13 cellular contexts compared by ENCODE assay signal in the genomic region with DNA sequence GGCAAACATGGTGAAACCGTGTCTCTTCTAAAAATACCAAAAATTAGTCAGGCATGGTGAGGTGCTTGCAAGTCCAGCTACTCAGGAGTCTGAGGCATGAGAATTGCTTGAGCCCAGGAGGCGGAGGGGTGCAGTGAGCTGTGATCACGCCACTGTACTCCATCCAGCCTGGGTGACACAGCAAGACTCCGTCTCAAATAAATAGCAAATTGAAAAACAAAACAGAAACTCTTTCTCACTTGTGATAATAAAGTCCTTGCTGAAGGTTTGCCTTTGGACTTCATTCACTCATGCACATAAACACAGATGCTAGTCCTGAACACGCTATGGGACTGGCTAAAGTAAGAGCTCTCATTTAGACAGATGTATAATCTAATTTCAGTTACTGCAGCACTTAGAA. TPM values are rescaled to one million over a fixed set of nuclear protein-coding genes. Genes with fewer than 3 reads are reported as not detected.
DNase-seq lines count a peak whose midpoint lies in the region; ATAC-seq, FAIRE-seq and TF ChIP-seq lines count a peak whose summit lies in the region.
"Had no signal": no experiment of that assay in that cellular context is flagged by ENCODE, and none has a peak within 500 bp of the region (broad histone marks: within the 10 kb centered on the region; RNA-seq: fewer than 3 reads in every experiment).

No MANE protein-coding gene starts in this region.

- H2BK5ac ChIP-seq in H1 (ENCODE audit: low read depth, low read length), result no peak overlapping the region

- POLR2A ChIA-PET in H1 (lab: Charles Lee; ENCODE audit: partially characterized antibody), result interaction anchor here (0.6 kb wide), 1 partner anchor 8 kb away, joined by 3 read pairs; no protein-coding TSS in a partner anchor

- no peak overlapping the region for H3K14ac ChIP-seq in H1 (ENCODE audit: insufficient read length)

- H3K9ac ChIP-seq in H1 (replicated peaks in 1 of 4; ENCODE audit: extremely low read depth in 1 of 4, low read depth in 3 of 4, low read length in 3 of 4), result no peak overlapping the region
- no peak overlapping the region for H3K9ac ChIP-seq in GM23248
- H3K9ac ChIP-seq: BLaER1 treated with 17β-estradiol and CSF1 and Interleukin-3, amounts not matched to agents 10 nM and 100 nM had no signal

- H2BK120ac ChIP-seq in H1 (replicated peaks; ENCODE audit: low read depth, low read length), result no peak overlapping the region

- no peak overlapping the region for H2BK12ac ChIP-seq in H1 (ENCODE audit: low read depth, low read length)

- H3K27me3 ChIP-seq in H1 (replicated peaks in 1 of 4; ENCODE audit: control insufficient read depth in 3 of 4, extremely low read depth in 1 of 4, insufficient read depth in 3 of 4, low read length in 3 of 4) (no peaks in the 10 kb centered on the region), GM23248 (replicated peaks; ENCODE audit: insufficient read depth) (0 out of 2 replicates have a peak, but pooled peaks cover 3% of the 10 kb centered on the region)
- H3K27me3 ChIP-seq: BLaER1 treated with 17β-estradiol and CSF1 and Interleukin-3, amounts not matched to agents 10 nM and 100 nM; brain microvascular endothelial cell had no signal

- H3K27ac ChIP-seq in H1 (ENCODE audit: low read depth, low read length) (no peak overlapping the region), coronary artery (no peak overlapping the region), GM23248 (no peak overlapping the region)
- H3K27ac ChIP-seq: BLaER1 treated with 17β-estradiol and CSF1 and Interleukin-3, amounts not matched to agents 10 nM and 100 nM; brain microvascular endothelial cell; left ventricle myocardium inferior had no signal

- H3K36me3 ChIP-seq in H1 (ENCODE audit: control insufficient read depth in 2 of 4, insufficient read depth in 4 of 4, low read length in 3 of 4) (no peaks in the 10 kb centered on the region; a peak in 1 of 8 replicates), GM23248 (ENCODE audit: low read depth) (no peaks in the 10 kb centered on the region)
- H3K36me3 ChIP-seq: BLaER1 treated with 17β-estradiol and CSF1 and Interleukin-3, amounts not matched to agents 10 nM and 100 nM; brain microvascular endothelial cell; left ventricle myocardium inferior had no signal

- H2BK15ac ChIP-seq in H1 (ENCODE audit: low read length), result peak overlapping the region; percentile 49; the same call in 1 of the 2 replicates

- H3K79me2 ChIP-seq in H1 (ENCODE audit: control insufficient read depth in 1 of 2, insufficient read depth in 2 of 2, low read length in 2 of 2) (no peaks in the 10 kb centered on the region), GM23248 (ENCODE audit: insufficient read depth) (no peaks in the 10 kb centered on the region)

- peaks cover 7% of the 10 kb centered on the region; the same call in 1 of the 2 replicates for H3F3A ChIP-seq in GM23248 (ENCODE audit: insufficient read depth)

- no peaks in the 10 kb centered on the region; the same call in 1 of the 2 replicates for H3K23me2 ChIP-seq in H1 (ENCODE audit: low read depth, low read length)

- no peak overlapping the region for H3K23ac ChIP-seq in H1 (ENCODE audit: insufficient read length)

- H3K4ac ChIP-seq in H1 (replicated peaks; ENCODE audit: insufficient read length, low read depth, low read length), result no peak overlapping the region

- WGBS in H1 (ENCODE audit: extremely low coverage in 1 of 2, insufficient coverage in 1 of 2, insufficient read length in 1 of 2, insufficient replicate concordance in 2 of 2, low coverage in 1 of 2, low lambda C conversion rate in 2 of 2, missing lambda C conversion rate in 1 of 2), 2 experiments, result 91% methylated on average over 5 of the region's 5 CpGs; no CpG with 5 or more reads in 1 of the 2 experiments
- WGBS in GM23248 (ENCODE audit: low coverage in 1 of 2, low lambda C conversion rate in 2 of 2, missing lambda C conversion rate in 2 of 2), 2 experiments, result 74 to 78% methylated on average over 5 of the region's 5 CpGs

- H2AFZ ChIP-seq in H1 (ENCODE audit: low read length), result no peak overlapping the region
- H2AFZ ChIP-seq in GM23248, result no peak overlapping the region

- H3K4me2 ChIP-seq in H1 (ENCODE audit: insufficient read depth in 1 of 2, low read depth in 2 of 2, low read length in 2 of 2) (no peak overlapping the region), GM23248 (ENCODE audit: unreplicated experiment) (no peak overlapping the region)
- H3K4me2 ChIP-seq: BLaER1 treated with 17β-estradiol and CSF1 and Interleukin-3, amounts not matched to agents 10 nM and 100 nM had no signal

- no peak overlapping the region for H4K5ac ChIP-seq in H1 (ENCODE audit: insufficient read length, low read depth, low read length)

- H4K20me1 ChIP-seq in H1 (replicated peaks in 1 of 2; ENCODE audit: control insufficient read depth in 1 of 2, insufficient read depth in 2 of 2, low read length in 2 of 2), result no peaks in the 10 kb centered on the region
- no peaks in the 10 kb centered on the region for H4K20me1 ChIP-seq in GM23248 (ENCODE audit: insufficient read depth)
- H4K20me1 ChIP-seq: BLaER1 treated with 17β-estradiol and CSF1 and Interleukin-3, amounts not matched to agents 10 nM and 100 nM had no signal

- no peaks in the 10 kb centered on the region for H3K9me2 ChIP-seq in GM23248 (ENCODE audit: insufficient read depth)

- in situ Hi-C loops in GM23248 (cut with MboI), result no loop called here

- no peak overlapping the region for H2AK5ac ChIP-seq in H1 (ENCODE audit: low read depth, low read length)

- no peak overlapping the region for H3K56ac ChIP-seq in H1 (replicated peaks; ENCODE audit: insufficient read length, low read depth, low read length)

- TF ChIP-seq RAD21 in H1 (IDR thresholded peaks at IDR 0.05 in 1 of 2, conservative IDR thresholded peaks at IDR 0.05 in 1 of 2; ENCODE audit: low read depth in 2 of 2, low read length in 2 of 2), result no peak

- H3K9me3 ChIP-seq in H1 (ENCODE audit: insufficient read depth in 2 of 2, low read depth in 1 of 2, low read length in 1 of 2) (no peaks in the 10 kb centered on the region), GM23248 (ENCODE audit: low read depth) (no peaks in the 10 kb centered on the region)
- H3K9me3 ChIP-seq: BLaER1 treated with 17β-estradiol and CSF1 and Interleukin-3, amounts not matched to agents 10 nM and 100 nM; left ventricle myocardium inferior had no signal

- H3K4me3 ChIP-seq in H1 (ENCODE audit: extremely low read depth in 1 of 4, insufficient read depth in 2 of 4, low read depth in 3 of 4, low read length in 4 of 4) (no peak overlapping the region), coronary artery (no peak overlapping the region), GM23248 (no peak overlapping the region)
- H3K4me3 ChIP-seq: BLaER1 treated with 17β-estradiol and CSF1 and Interleukin-3, amounts not matched to agents 10 nM and 100 nM; left ventricle myocardium inferior had no signal

- H3K4me1 ChIP-seq in H1 (replicated peaks in 1 of 4; ENCODE audit: control insufficient read depth in 3 of 4, insufficient read depth in 4 of 4, low read length in 3 of 4) (peaks cover 0 to 5% (median 3%) of the 10 kb centered on the region in 4 experiments; a peak in 4 of 7 replicates), GM23248 (ENCODE audit: insufficient read depth) (peaks cover 18% of the 10 kb centered on the region; the same call in 1 of the 2 replicates)

- DNase-seq in H1 (ENCODE audit: low read depth in 1 of 2, low spot score in 2 of 2) (no peak), NCI-H2196 treated with DMSO at 0.1 percent for 48 hours (lab: John Stamatoyannopoulos, UW; ENCODE audit: unreplicated experiment) (no peak), NCI-H82 (lab: John Stamatoyannopoulos, UW) (no peak), coronary artery (ENCODE audit: low spot score) (no peak), GM23248 (no peak)
- DNase-seq: brain microvascular endothelial cell, IMR-90, left ventricle myocardium inferior, T-helper 1 cell had no signal

- FAIRE-seq in H1 (lab: Jason Lieb, UNC), result no peak

- TF ChIP-seq CTCF in H1 (IDR thresholded peaks at IDR 0.05; ENCODE audit: control extremely low read depth in 1 of 3, insufficient read depth in 1 of 3, low read depth in 1 of 3, low read length in 3 of 3) (no peak), coronary artery (IDR thresholded peaks at IDR 0.05) (no peak)

- TF ChIP-seq POLR2A in H1 (IDR thresholded peaks at IDR 0.05; ENCODE audit: control extremely low read depth in 1 of 2, low read depth in 2 of 2, low read length in 2 of 2), result no peak

- no peak overlapping the region for H4K91ac ChIP-seq in H1 (replicated peaks; ENCODE audit: insufficient read length, low read length)

- CTCF ChIA-PET in H1 (lab: Charles Lee; ENCODE audit: partially characterized antibody), result no interaction called here

- ATAC-seq in GM18511 (IDR thresholded peaks at IDR 0.05; ENCODE audit: unreplicated experiment) (peak; percentile 73), GM21529 (IDR thresholded peaks at IDR 0.05; ENCODE audit: unreplicated experiment) (peak; percentile 62), HG03139 (IDR thresholded peaks at IDR 0.05; ENCODE audit: unreplicated experiment) (peak; percentile 46)

- no peak for TF ChIP-seq EP300 in H1 (IDR thresholded peaks at IDR 0.05; ENCODE audit: borderline replicate concordance in 1 of 2, low read depth in 2 of 2, low read length in 2 of 2)

- H4K8ac ChIP-seq in H1 (ENCODE audit: extremely low read depth, insufficient read depth, low read length), result no peak overlapping the region

- no peak overlapping the region for H2BK20ac ChIP-seq in H1 (ENCODE audit: low read length)

- no peaks in the 10 kb centered on the region for H3K79me1 ChIP-seq in H1 (ENCODE audit: low read depth, low read length)

- no peak overlapping the region for H3K18ac ChIP-seq in H1 (ENCODE audit: extremely low read depth, low read length)

TF ChIP-seq in H1, 55 proteins besides CTCF, POLR2A, EP300 and RAD21 (continues in another document):
- no peak for TF ChIP-seq RBBP5 (IDR thresholded peaks at IDR 0.05; ENCODE audit: borderline replicate concordance, low read depth, low read length)
- no peak for TF ChIP-seq SP4 (IDR thresholded peaks at IDR 0.05; ENCODE audit: low read length)
- no peak for TF ChIP-seq PHF8 (conservative IDR thresholded peaks at IDR 0.05; ENCODE audit: low read depth, low read length)
- TF ChIP-seq BACH1 (IDR thresholded peaks at IDR 0.05; ENCODE audit: low read length), result no peak
- TF ChIP-seq TBP (IDR thresholded peaks at IDR 0.05; ENCODE audit: low read depth, low read length), result no peak
- TF ChIP-seq CREB1 (IDR thresholded peaks at IDR 0.05), result no peak

RNA-seq across cellular contexts. Expression of a gene that starts 37.6 kb away (rescaled TPM):
- total RNA-seq in H1 (2021; fragmentation: NEBNext Ultra II Directional; extraction: Animal tissue kit (Norgen Biotek cat#: 25700)), result 48.9 and 67.9 TPM in 2 replicates
- polyA plus RNA-seq in H1 (2011; rRNA removed) (12.8 and 18.1 TPM in 2 replicates), GM23248 (2016; fragmentation: Nextera tagmentation; extraction: Ambion mirVana) (0.14 and 0.75 TPM in 2 replicates)
- 22.8 TPM for polyA plus RNA-seq in H1 (2011; cell fraction: cytosol; rRNA removed)
- polyA plus RNA-seq in H1 (2011; cell fraction: nucleus; rRNA removed), result 28.7 TPM
- 24.5 to 37.1 TPM (median 30.6 TPM) in 4 replicates for polyA plus RNA-seq in H1 (2012, experiment 1 of 2)
- polyA plus RNA-seq in H1 (2012, experiment 2 of 2), result 1.6 TPM
- polyA plus RNA-seq in H1 (2013, experiment 1 of 2), result 73.3 TPM
- 71.7 TPM for polyA plus RNA-seq in H1 (2013, experiment 2 of 2)
- 99.2 and 105 TPM in 2 replicates for polyA minus RNA-seq in H1 (2011; rRNA and poly(A)+ RNA removed)
- 48.6 TPM for polyA minus RNA-seq in H1 (2011; cell fraction: cytosol; rRNA and poly(A)+ RNA removed)
- polyA minus RNA-seq in H1 (2011; cell fraction: nucleus; rRNA and poly(A)+ RNA removed), result 208 TPM
- 0.54 TPM in 1 of 2 replicates, not detected in the other for total RNA-seq in GM23248 (2014; rRNA removed; shearing (Covaris generic))

Comparison
In these comparisons a context has a peak if more than half of its experiments do, and no peak if none do; other contexts are left out.
1. RNA of a gene that starts 37.6 kb away (total RNA-seq): 48.9 to 67.9 TPM in H1; 0.54 TPM in GM23248; every median in the first group is over 10 times any median in the second.
2. Peak in every context shown above with its lines, with median percentiles within 50 percentile points of each other: ATAC-seq.